17 cellular contexts compared by ENCODE assay signal in genomic region chr12:23760495-23760894, GRCh38.
DNase-seq lines count a peak whose midpoint lies in the region; ATAC-seq and TF ChIP-seq lines count a peak whose summit lies in the region.
"Had no signal": no experiment of that assay in that cellular context is flagged by ENCODE, and none has a peak within 500 bp of the region (broad histone marks: within the 10 kb centered on the region; RNA-seq: fewer than 3 reads in every experiment).

No MANE protein-coding gene starts in this region.

- TF ChIP-seq POLR2A in gastroesophageal sphincter (IDR thresholded peaks at IDR 0.05) (no peak), upper lobe of left lung (IDR thresholded peaks at IDR 0.05) (no peak), GM18505 (IDR thresholded peaks at IDR 0.05; ENCODE audit: borderline replicate concordance, extremely low read depth, insufficient read depth, insufficient read length) (no peak)

- ATAC-seq in gastroesophageal sphincter: peak; percentile 66
- ATAC-seq in upper lobe of left lung (ENCODE audit: low FRiP score in 2 of 2): no peak
- ATAC-seq in GM21526 (IDR thresholded peaks at IDR 0.05; ENCODE audit: low FRiP score, unreplicated experiment): no peak
- ATAC-seq in GM18505 (IDR thresholded peaks at IDR 0.05; ENCODE audit: unreplicated experiment): no peak
- ATAC-seq: stimulated activated effector memory CD8-positive, alpha-beta T cell treated with anti-CD3 and anti-CD28 coated beads, Interleukin-12 subunit alpha, Interleukin-12 subunit beta, amount 100 ng/mL, for 72 hours had no signal

- H3K9me2 ChIP-seq in OCI-LY7 (ENCODE audit: insufficient read depth, low read length): no peaks in the 10 kb centered on the region

- H3K79me2 ChIP-seq in OCI-LY7 (ENCODE audit: insufficient read depth, low read depth, low read length): no peaks in the 10 kb centered on the region

- TF ChIP-seq EP300 in gastroesophageal sphincter (IDR thresholded peaks at IDR 0.05) (no peak), upper lobe of left lung (IDR thresholded peaks at IDR 0.05) (no peak)

- no peak overlapping the region for H3K4me3 ChIP-seq in MG63
- no peak overlapping the region for H3K4me3 ChIP-seq in gastroesophageal sphincter
- H3K4me3 ChIP-seq in upper lobe of left lung: no peak overlapping the region
- no peak overlapping the region for H3K4me3 ChIP-seq in OCI-LY7 (ENCODE audit: low read depth, low read length, poor library complexity, severe bottlenecking)
- H3K4me3 ChIP-seq: skin epidermis, transverse colon had no signal

- peak; percentile 2 for DNase-seq in AG20443 (ENCODE audit: low spot score)
- peak; percentile 2 for DNase-seq in MG63
- DNase-seq in NCI-H69 (lab: John Stamatoyannopoulos, UW): peak; percentile 90
- DNase-seq in upper lobe of left lung: no peak
- no peak for DNase-seq in OCI-LY7 (ENCODE audit: low spot score)
- DNase-seq: activated CD4-positive, alpha-beta T cell treated with anti-CD3 and anti-CD28 coated beads for 1 hour; HCEC 1CT; IMR-90; kidney; midbrain; NCI-H1436; transverse colon had no signal

- CTCF ChIA-PET in OCI-LY7 (lab: Charles Lee; ENCODE audit: unreplicated experiment): no interaction called here

- H3K4me2 ChIP-seq in OCI-LY7 (ENCODE audit: low read length): no peak overlapping the region

- no peaks in the 10 kb centered on the region for H4K20me1 ChIP-seq in OCI-LY7 (ENCODE audit: insufficient read depth, low read length)

- intact Hi-C loops in OCI-LY7 (cut with micrococcal nuclease; ENCODE audit: unreplicated experiment): no loop called here

- H3K27ac ChIP-seq in gastroesophageal sphincter (peak overlapping the region in 1 of 4 donors; percentile 46), upper lobe of left lung (no peak overlapping the region), OCI-LY7 (ENCODE audit: low read depth, low read length, poor library complexity, severe bottlenecking) (no peak overlapping the region)
- H3K27ac ChIP-seq: skin epidermis, transverse colon had no signal

- POLR2A ChIA-PET in OCI-LY7 (lab: Charles Lee): interaction anchor here (0.6 to 1.0 kb wide), 3 partner anchors 15 to 463 kb away, joined by 3 to 4 read pairs (median 3); no protein-coding TSS in a partner anchor

- H3K27me3 ChIP-seq in MG63 (no peaks in the 10 kb centered on the region), gastroesophageal sphincter (no peaks in the 10 kb centered on the region), upper lobe of left lung (no peaks in the 10 kb centered on the region)
- H3K27me3 ChIP-seq: transverse colon had no signal

- H3K36me3 ChIP-seq in MG63 (no peaks in the 10 kb centered on the region), gastroesophageal sphincter (no peaks in the 10 kb centered on the region), upper lobe of left lung (no peaks in the 10 kb centered on the region), OCI-LY7 (ENCODE audit: insufficient read depth, low read length) (no peaks in the 10 kb centered on the region)
- H3K36me3 ChIP-seq: transverse colon had no signal

- H3K9me3 ChIP-seq in MG63: no peaks in the 10 kb centered on the region
- H3K9me3 ChIP-seq in gastroesophageal sphincter: no peaks in the 10 kb centered on the region
- no peaks in the 10 kb centered on the region for H3K9me3 ChIP-seq in upper lobe of left lung
- H3K9me3 ChIP-seq in OCI-LY7 (ENCODE audit: low read length): no peaks in the 10 kb centered on the region
- H3K9me3 ChIP-seq: transverse colon had no signal

- WGBS in gastroesophageal sphincter (ENCODE audit: low coverage in 1 of 2), 2 donors: 14 to 18% methylated on average over 1 of the region's 1 CpG
- WGBS in upper lobe of left lung, 2 donors: 37 to 48% methylated on average over 1 of the region's 1 CpG

- no peak for TF ChIP-seq CTCF in gastroesophageal sphincter (IDR thresholded peaks at IDR 0.05)
- no peak for TF ChIP-seq CTCF in upper lobe of left lung (IDR thresholded peaks at IDR 0.05)
- TF ChIP-seq CTCF in OCI-LY7 (conservative IDR thresholded peaks at IDR 0.05; ENCODE audit: low read length): no peak

- H3K4me1 ChIP-seq in gastroesophageal sphincter (peaks cover 0 to 18% (median 3%) of the 10 kb centered on the region in 3 donors), upper lobe of left lung (peaks cover 0 to 4% (median 0%) of the 10 kb centered on the region in 4 donors), OCI-LY7 (ENCODE audit: insufficient read depth, low read length, poor library complexity, severe bottlenecking) (no peaks in the 10 kb centered on the region)
- H3K4me1 ChIP-seq: transverse colon had no signal

- BruUV-seq in OCI-LY7 (replicated peaks; lab: Mats Ljungman, UMichigan): no TSS peak

- H2AFZ ChIP-seq in OCI-LY7 (ENCODE audit: low read length): no peak overlapping the region

Comparison
In these comparisons a context has a peak if more than half of its experiments do, and no peak if none do; other contexts are left out.
1. DNase-seq: peak in AG20443 (single experiment), MG63 (single experiment) and NCI-H69 (single experiment); none in upper lobe of left lung (0 of 2) and OCI-LY7 (single experiment).